Comparison of ENCODE assay signal across 8 cellular contexts in the genomic region with DNA sequence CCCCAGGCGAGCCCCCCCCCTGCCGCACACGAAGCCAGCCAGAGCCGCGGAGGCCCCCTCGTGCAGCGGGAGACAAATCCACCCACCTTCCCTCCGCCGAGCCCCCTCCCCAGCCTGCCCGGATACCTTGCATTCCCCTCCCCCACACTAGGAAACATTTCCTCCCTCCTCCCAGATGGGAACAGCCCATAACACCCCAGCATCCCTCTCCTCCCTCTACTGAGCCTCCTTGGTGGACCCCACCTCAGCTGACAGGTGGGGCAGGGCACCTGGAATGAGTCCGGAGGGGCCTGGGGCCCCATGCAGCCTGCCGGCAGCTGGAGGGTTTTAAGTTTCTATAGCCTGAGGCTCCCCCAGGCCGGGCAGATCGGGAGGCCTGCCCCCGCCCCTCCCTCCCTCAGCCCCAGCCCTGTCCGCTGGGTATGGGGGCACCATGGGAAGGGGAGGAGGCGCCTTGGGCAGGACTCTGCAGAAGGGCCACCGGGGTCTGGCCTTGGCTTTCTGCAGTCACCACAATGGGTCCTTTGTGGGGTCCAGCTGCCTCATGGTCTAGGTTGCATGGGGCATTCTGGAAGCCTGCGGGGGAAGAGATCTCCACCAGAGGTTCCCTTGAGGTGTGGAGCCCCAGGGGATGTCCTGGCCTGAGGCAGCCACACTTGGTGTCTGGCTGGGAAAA. TPM values are rescaled to one million over a fixed set of nuclear protein-coding genes. Genes with fewer than 3 reads are reported as not detected.
DNase-seq lines count a peak whose midpoint lies in the region; ATAC-seq and TF ChIP-seq lines count a peak whose summit lies in the region.

No MANE protein-coding gene starts in this region.

- DNase-seq in Caco-2: peak; percentile 54 to 55
- DNase-seq in adrenal gland: peak in 4 of 7 donors; percentile 39 to 74 (median 40)
- peak; percentile 55 for DNase-seq in hepatic stellate cell (ENCODE audit: low spot score)
- DNase-seq in skeletal muscle cell (ENCODE audit: low read depth): no peak
- DNase-seq in GM19238 (ENCODE audit: insufficient read length, low spot score): no peak
- DNase-seq in HUDEP-2 (lab: John Stamatoyannopoulos, UW; ENCODE audit: unreplicated experiment in 76 of 76): no peak

- TF ChIP-seq CTCF in Caco-2 (IDR thresholded peaks at IDR 0.05; ENCODE audit: insufficient read depth in 1 of 2, low read depth in 1 of 2, low read length in 1 of 2, severe bottlenecking in 1 of 2, unreplicated experiment in 1 of 2) (no peak), adrenal gland (IDR thresholded peaks at IDR 0.05) (no peak)

- POLR2A ChIA-PET in Caco-2 (lab: Charles Lee): interaction anchor here (0.8 to 2.6 kb wide), 3 partner anchors 17 to 63 kb away, joined by 3 to 13 read pairs (median 11); a partner anchor contains a TSS

- no peak for ATAC-seq in HG02885 (IDR thresholded peaks at IDR 0.05; ENCODE audit: poor library complexity, unreplicated experiment)

- H3K4me1 ChIP-seq in Caco-2 (peaks cover 19% of the 10 kb centered on the region), HUES6 (ENCODE audit: control insufficient read depth, insufficient read depth, low read length) (peaks cover 24% of the 10 kb centered on the region), adrenal gland (replicated peaks in 1 of 2) (peaks cover 47 to 51% of the 10 kb centered on the region in 2 donors)

- no peak for TF ChIP-seq POLR2A in adrenal gland (IDR thresholded peaks at IDR 0.05)

- intact Hi-C loops in Caco-2 (cut with micrococcal nuclease; ENCODE audit: unreplicated experiment) (loop anchor here (1.0 kb wide), 3 partner anchors 25 to 68 kb away; no protein-coding TSS in a partner anchor), adrenal gland (cut with DNase I) (loop anchor here in 1 of 2 donors (5.0 kb wide), 1 partner anchor 52 kb away; no protein-coding TSS in a partner anchor)

- H3K27me3 ChIP-seq in Caco-2 (replicated peaks; ENCODE audit: control insufficient read depth, insufficient read depth, low read length) (no peaks in the 10 kb centered on the region), HUES6 (ENCODE audit: control insufficient read depth, insufficient read depth, low read length) (no peaks in the 10 kb centered on the region), adrenal gland (no peaks in the 10 kb centered on the region)

- peaks cover 13% of the 10 kb centered on the region for H3K36me3 Mint-ChIP-seq in Caco-2 (ENCODE audit: insufficient read depth, unreplicated experiment)

- peak overlapping the region; percentile 88 for H3K27ac Mint-ChIP-seq in Caco-2 (ENCODE audit: unreplicated experiment)

- CTCF ChIA-PET in Caco-2 (lab: Charles Lee): interaction anchor here (0.6 to 1.5 kb wide), 3 partner anchors 18 to 1632 kb away, joined by 3 to 9 read pairs (median 4); no protein-coding TSS in a partner anchor

- peak overlapping the region; percentile 74 for H3K9ac ChIP-seq in HUES6 (ENCODE audit: low read length)

- peak overlapping the region; percentile 64; the same call in 1 of the 2 replicates for H3K27ac ChIP-seq in HUES6 (ENCODE audit: low read depth, low read length)
- H3K27ac ChIP-seq in adrenal gland: peak overlapping the region; percentile 74 to 93 (median 92)

- peaks cover 17% of the 10 kb centered on the region for H3K4me1 Mint-ChIP-seq in Caco-2 (ENCODE audit: low read depth, unreplicated experiment)

- H3K9me3 ChIP-seq in Caco-2: no peaks in the 10 kb centered on the region
- no peaks in the 10 kb centered on the region for H3K9me3 ChIP-seq in HUES6 (ENCODE audit: control insufficient read depth, insufficient read depth, low read depth, low read length)
- H3K9me3 ChIP-seq in adrenal gland (replicated peaks in 1 of 3): no peaks in the 10 kb centered on the region

- H3K9me3 Mint-ChIP-seq in Caco-2 (ENCODE audit: unreplicated experiment): no peaks in the 10 kb centered on the region

- peak overlapping the region; percentile 86 for H3K4me3 ChIP-seq in Caco-2 (ENCODE audit: low read depth, low read length)
- peak overlapping the region; percentile 97 for H3K4me3 ChIP-seq in HUES6 (ENCODE audit: low read depth, low read length)
- peak overlapping the region; percentile 58 to 94 (median 80) for H3K4me3 ChIP-seq in adrenal gland
- H3K4me3 ChIP-seq in skeletal muscle cell (ENCODE audit: low read depth, low read length): peak overlapping the region; percentile 91

- no peaks in the 10 kb centered on the region for H3K27me3 Mint-ChIP-seq in Caco-2 (ENCODE audit: insufficient read depth, unreplicated experiment)

- H3K36me3 ChIP-seq in Caco-2 (ENCODE audit: control insufficient read depth, insufficient read depth, low read length): no peaks in the 10 kb centered on the region
- H3K36me3 ChIP-seq in HUES6 (ENCODE audit: control insufficient read depth, insufficient read depth, low read length): peaks cover 17% of the 10 kb centered on the region
- no peaks in the 10 kb centered on the region for H3K36me3 ChIP-seq in adrenal gland (replicated peaks in 1 of 2)

- 0 to 5% (median 0%) methylated on average over 3 to 19 of the region's 19 CpGs for WGBS in adrenal gland, 4 donors

- BruUV-seq in Caco-2 (replicated peaks; lab: Mats Ljungman, UMichigan): no TSS peak

- H3K4me3 Mint-ChIP-seq in Caco-2 (ENCODE audit: unreplicated experiment): peak overlapping the region; percentile 88

RNA-seq across cellular contexts. Expression of a gene that starts 0.7 kb away (rescaled TPM):
- total RNA-seq in Caco-2 (2022) (152 and 161 TPM in 2 replicates), adrenal gland (100 to 1,000 TPM; 108 to 410 (median 254) TPM)
- 100 to 1,000 TPM in 2 of 3 donors, 10 to 100 TPM in 1; 71.9 to 450 (median 103) TPM for polyA plus RNA-seq in adrenal gland

Comparison
In these comparisons a context has a peak if more than half of its experiments do, and no peak if none do; other contexts are left out.
1. DNase-seq: peak in Caco-2 (2 of 2), adrenal gland (4 of 7) and hepatic stellate cell (single experiment); none in skeletal muscle cell (single experiment), GM19238 (single experiment) and HUDEP-2 (0 of 76).
2. Peak in every context shown above with its lines, with median percentiles within 50 percentile points of each other: H3K4me3 ChIP-seq.